26 cellular contexts compared by ENCODE assay signal in the genomic region with DNA sequence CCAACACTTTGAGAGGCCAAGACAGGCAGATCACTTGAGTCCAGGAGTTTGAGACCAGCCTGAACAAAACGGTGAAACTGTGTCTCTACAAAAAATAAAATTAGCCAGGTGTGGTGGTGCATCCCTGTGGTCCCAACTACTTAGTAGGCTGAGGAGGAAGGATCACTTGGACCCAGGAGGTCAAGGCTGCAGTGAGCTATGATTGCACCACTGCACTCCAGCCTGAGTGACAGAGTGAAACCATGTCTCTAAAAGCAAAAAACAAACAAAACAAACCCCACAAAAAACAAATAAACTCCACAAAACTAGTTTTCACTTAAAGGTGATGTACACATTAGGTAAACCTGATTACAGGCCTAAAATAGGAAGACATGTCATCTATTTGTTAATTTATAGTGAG. TPM values are rescaled to one million over a fixed set of nuclear protein-coding genes. Genes with fewer than 3 reads are reported as not detected.
"Had no signal": no experiment of that assay in that cellular context is flagged by ENCODE, and none has a peak within 500 bp of the region (broad histone marks: within the 10 kb centered on the region; RNA-seq: fewer than 3 reads in every experiment).

No MANE protein-coding gene starts in this region.

- H3K9me3 Mint-ChIP-seq: natural killer cell treated with Interleukin-12 subunit alpha and Interleukin-12 subunit beta and Interleukin-15 and Interleukin-18, amount 100 ng/mL, for 72 hours; stimulated activated memory B cell treated with anti-CD40 and anti-IgM and Interleukin-4, amounts not matched to agents 10 μg/mL and 1 μg/mL and 100 μg/mL, for 72 hours; stimulated activated naive CD8-positive, alpha-beta T cell treated with anti-CD3 and anti-CD28 coated beads, Interleukin-15, Interleukin-2, amounts not matched to agents 100 ng/mL and 50 ng/mL, for 24 hours had no signal

- H2AFZ ChIP-seq: parathyroid adenoma had no signal

- H3K9me3 ChIP-seq: heart left ventricle, left ventricle myocardium inferior, psoas muscle, spleen, testis, tibial nerve had no signal

- H3K4me3 ChIP-seq: heart left ventricle, left ventricle myocardium inferior, lung, psoas muscle, spleen, testis, tibial nerve had no signal

- H3K4me3 Mint-ChIP-seq: natural killer cell treated with Interleukin-12 subunit alpha and Interleukin-12 subunit beta and Interleukin-15 and Interleukin-18, amount 100 ng/mL, for 72 hours; stimulated activated memory B cell treated with anti-CD40 and anti-IgM and Interleukin-4, amounts not matched to agents 10 μg/mL and 1 μg/mL and 100 μg/mL, for 72 hours; stimulated activated naive CD8-positive, alpha-beta T cell treated with anti-CD3 and anti-CD28 coated beads, Interleukin-15, Interleukin-2, amounts not matched to agents 100 ng/mL and 50 ng/mL, for 24 hours had no signal

- H3K4me1 ChIP-seq: heart left ventricle, left ventricle myocardium inferior, psoas muscle, spleen, testis, tibial nerve had no signal

- H3K27me3 ChIP-seq: heart left ventricle, spleen, testis, tibial nerve had no signal

- ATAC-seq: heart left ventricle; natural killer cell treated with Interleukin-12 subunit alpha and Interleukin-12 subunit beta and Interleukin-15 and Interleukin-18, amount 100 ng/mL, for 72 hours; psoas muscle; sciatic nerve; stimulated activated memory B cell treated with anti-CD40 and anti-IgM and Interleukin-4, amounts not matched to agents 10 μg/mL and 1 μg/mL and 100 μg/mL, for 72 hours had no signal

- H3K79me2 ChIP-seq: parathyroid adenoma had no signal

- DNase-seq: dermis blood vessel endothelial cell; effector CD4-positive, alpha-beta T cell; heart left ventricle; hypothalamus; left ventricle myocardium inferior; mesenchymal stem cell; midbrain; occipital lobe; psoas muscle; retina; spleen; stimulated activated CD4-positive, alpha-beta T cell treated with anti-CD3 and anti-CD28 coated beads, Interleukin-15, amount 100 ng/mL, for 24 hours; stimulated activated CD4-positive, alpha-beta T cell treated with anti-CD3 and anti-CD28 coated beads, Interleukin-1b, Interleukin-23, amount 100 ng/mL, for 48 hours; stimulated activated CD4-positive, alpha-beta T cell treated with anti-CD3 and anti-CD28 coated beads, Interleukin-4, amount 100 ng/mL, for 24 hours; testis had no signal

- H3K27ac ChIP-seq: heart left ventricle, left ventricle myocardium inferior, parathyroid adenoma, psoas muscle, spleen, testis, tibial nerve had no signal

- H3K4me1 Mint-ChIP-seq: stimulated activated memory B cell treated with anti-CD40 and anti-IgM and Interleukin-4, amounts not matched to agents 10 μg/mL and 1 μg/mL and 100 μg/mL, for 72 hours had no signal

- H3K27ac Mint-ChIP-seq: natural killer cell treated with Interleukin-12 subunit alpha and Interleukin-12 subunit beta and Interleukin-15 and Interleukin-18, amount 100 ng/mL, for 72 hours; stimulated activated memory B cell treated with anti-CD40 and anti-IgM and Interleukin-4, amounts not matched to agents 10 μg/mL and 1 μg/mL and 100 μg/mL, for 72 hours; stimulated activated naive CD8-positive, alpha-beta T cell treated with anti-CD3 and anti-CD28 coated beads, Interleukin-15, Interleukin-2, amounts not matched to agents 100 ng/mL and 50 ng/mL, for 24 hours had no signal

- H3K27me3 Mint-ChIP-seq: natural killer cell treated with Interleukin-12 subunit alpha and Interleukin-12 subunit beta and Interleukin-15 and Interleukin-18, amount 100 ng/mL, for 72 hours; stimulated activated memory B cell treated with anti-CD40 and anti-IgM and Interleukin-4, amounts not matched to agents 10 μg/mL and 1 μg/mL and 100 μg/mL, for 72 hours; stimulated activated naive CD8-positive, alpha-beta T cell treated with anti-CD3 and anti-CD28 coated beads, Interleukin-15, Interleukin-2, amounts not matched to agents 100 ng/mL and 50 ng/mL, for 24 hours had no signal

RNA-seq across cellular contexts. Expression of a gene that starts 40.3 kb away (rescaled TPM):
- total RNA-seq: dermis blood vessel endothelial cell; fibroblast of lung; frontal cortex; left ventricle myocardium inferior; natural killer cell treated with Interleukin-12 subunit alpha and Interleukin-12 subunit beta and Interleukin-15 and Interleukin-18, amount 100 ng/mL, for 72 hours; psoas muscle; skeletal muscle tissue; subcutaneous adipose tissue had no signal
- polyA plus RNA-seq: fibroblast of lung, heart left ventricle had no signal
